27 cellular contexts compared by ENCODE assay signal in the genomic region with DNA sequence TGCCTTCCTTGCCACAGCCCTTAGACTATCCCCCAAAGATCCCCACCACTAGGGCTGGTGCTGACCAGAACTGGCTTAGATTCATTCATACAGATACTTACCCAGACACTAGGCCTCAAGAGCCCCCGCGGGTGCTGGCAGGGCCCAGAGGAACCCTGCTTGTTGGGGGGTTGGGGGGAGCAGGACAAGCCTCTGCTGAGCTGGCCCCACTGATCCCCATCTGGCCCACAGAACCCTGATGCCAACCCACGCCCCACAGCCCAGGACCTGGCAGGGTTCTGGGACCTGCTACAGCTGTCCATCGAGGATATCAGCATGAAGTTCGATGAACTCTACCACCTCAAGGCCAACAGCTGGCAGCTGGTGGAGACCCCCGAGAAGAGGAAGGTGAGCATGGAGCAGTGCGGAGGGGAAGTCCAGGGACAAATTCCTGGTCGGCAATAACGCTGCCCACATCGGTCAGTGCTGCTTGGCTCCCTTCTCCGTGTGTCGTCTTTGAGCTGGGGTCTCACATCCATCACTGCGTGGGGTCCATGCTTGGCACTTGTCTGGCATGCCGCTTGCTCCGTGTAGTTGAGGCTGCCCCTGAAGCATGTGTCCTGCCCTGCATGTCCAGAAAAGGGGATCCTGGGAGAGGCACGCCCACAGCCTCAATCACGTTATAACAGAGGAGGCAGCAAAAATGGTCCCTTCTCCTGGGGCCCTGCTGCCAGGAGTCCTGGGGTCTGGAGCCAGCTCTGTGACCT. TPM values are rescaled to one million over a fixed set of nuclear protein-coding genes. Genes with fewer than 3 reads are reported as not detected.
A peak's percentile ranks its signal among the peaks of the same experiment; 100 is the strongest.
DNase-seq lines count a peak whose midpoint lies in the region; ATAC-seq and TF ChIP-seq lines count a peak whose summit lies in the region.
"Had no signal": no experiment of that assay in that cellular context is flagged by ENCODE, and none has a peak within 500 bp of the region (broad histone marks: within the 10 kb centered on the region; RNA-seq: fewer than 3 reads in every experiment).

No MANE protein-coding gene starts in this region.

- intact Hi-C loops in CD8-positive, alpha-beta T cell (cut with DNase I, micrococcal nuclease) = no loop called here
- intact Hi-C loops in adrenal gland (cut with DNase I) (no loop called here), stomach (cut with DNase I; ENCODE audit: low total_unique reads) (no loop called here)

- H3K27me3 ChIP-seq in CD8-positive, alpha-beta T cell (ENCODE audit: insufficient read depth, low read length) = no peaks in the 10 kb centered on the region
- H3K27me3 ChIP-seq in adrenal gland (no peaks in the 10 kb centered on the region), stomach (no peaks in the 10 kb centered on the region)

- no peaks in the 10 kb centered on the region for H3K27me3 Mint-ChIP-seq in CD8-positive, alpha-beta T cell (ENCODE audit: low read depth)
- H3K27me3 Mint-ChIP-seq: CD4-positive, alpha-beta memory T cell; stimulated activated naive CD8-positive, alpha-beta T cell treated with anti-CD3 and anti-CD28 coated beads, Interleukin-15, Interleukin-2, amounts not matched to agents 100 ng/mL and 50 ng/mL, for 24 hours had no signal

- H3K4me1 ChIP-seq in CD8-positive, alpha-beta T cell (ENCODE audit: insufficient read depth, low read length) = no peaks in the 10 kb centered on the region
- peaks cover 18 to 37% of the 10 kb centered on the region in 2 donors for H3K4me1 ChIP-seq in adrenal gland (replicated peaks in 1 of 2)
- H3K4me1 ChIP-seq in stomach = peaks cover 0 to 20% (median 3%) of the 10 kb centered on the region in 4 donors
- H3K4me1 ChIP-seq: prostate gland had no signal

- no peaks in the 10 kb centered on the region for H3K9me3 Mint-ChIP-seq in CD8-positive, alpha-beta T cell
- H3K9me3 Mint-ChIP-seq: CD4-positive, alpha-beta memory T cell; immature natural killer cell; stimulated activated naive CD8-positive, alpha-beta T cell treated with anti-CD3 and anti-CD28 coated beads, Interleukin-15, Interleukin-2, amounts not matched to agents 100 ng/mL and 50 ng/mL, for 24 hours had no signal

- no peak for DNase-seq in CD8-positive, alpha-beta T cell
- DNase-seq in adrenal gland (peak in 1 of 7 donors; percentile 19), left lobe of liver (ENCODE audit: low spot score) (no peak), stomach (no peak), D341Med (ENCODE audit: low spot score) (no peak), iPS-NIHi7 (ENCODE audit: extremely low spot score) (no peak), G401 (ENCODE audit: low spot score) (no peak)
- DNase-seq: activated CD8-positive, alpha-beta memory T cell treated with anti-CD3 and anti-CD28 coated beads, Interleukin-2, amount 50 U/mL, for 4 hours; CD4-positive, alpha-beta memory T cell; dermis blood vessel endothelial cell; DMS153; GF-D8; HCEC 1CT; immature natural killer cell; KG1; left ventricle myocardium inferior; NCI-H146; NCI-H2171 treated with DMSO at 0.1 percent for 48 hours; NCI-H69; RPMI8226; stimulated activated CD4-positive, alpha-beta T cell treated with anti-CD3 and anti-CD28 coated beads, Interleukin-4, amount 100 ng/mL, for 1 hour had no signal

- CTCF ChIA-PET in CD8-positive, alpha-beta T cell (lab: Charles Lee) = interaction anchor here (1.0 to 1.2 kb wide), 2 partner anchors 8 to 41 kb away, joined by 3 read pairs; no protein-coding TSS in a partner anchor

- H3K36me3 ChIP-seq in CD8-positive, alpha-beta T cell (ENCODE audit: insufficient read depth, low read length) = peaks cover 19% of the 10 kb centered on the region
- H3K36me3 ChIP-seq in adrenal gland (replicated peaks in 1 of 2) (peaks cover 0 to 48% of the 10 kb centered on the region in 2 donors), stomach (peaks cover 44 to 85% (median 79%) of the 10 kb centered on the region in 4 donors)

- H3K27ac ChIP-seq in CD8-positive, alpha-beta T cell (ENCODE audit: low read depth, low read length) = no peak overlapping the region
- H3K27ac ChIP-seq in adrenal gland = peak overlapping the region; percentile 80 to 94 (median 86)
- H3K27ac ChIP-seq in stomach = peak overlapping the region in 3 of 5 donors; percentile 46 to 78 (median 73)
- H3K27ac ChIP-seq: left ventricle myocardium inferior, VCaP had no signal

- no peak for TF ChIP-seq EP300 in stomach (IDR thresholded peaks at IDR 0.05)

- 70 to 85% (median 77%) methylated on average over 8 to 17 of the region's 17 CpGs for WGBS in adrenal gland, 4 donors
- WGBS in stomach, 5 donors = 90 to 96% (median 95%) methylated on average over 10 to 17 of the region's 17 CpGs

- H3K36me3 Mint-ChIP-seq in CD8-positive, alpha-beta T cell = peaks cover 60% of the 10 kb centered on the region

- no peak for TF ChIP-seq CTCF in CD8-positive, alpha-beta T cell (IDR thresholded peaks at IDR 0.05)
- no peak for TF ChIP-seq CTCF in adrenal gland (IDR thresholded peaks at IDR 0.05)
- TF ChIP-seq CTCF in stomach (IDR thresholded peaks at IDR 0.05) = no peak

- H3K4me1 Mint-ChIP-seq in CD8-positive, alpha-beta T cell (ENCODE audit: low read depth) = no peaks in the 10 kb centered on the region

- H3K4me3 ChIP-seq in CD8-positive, alpha-beta T cell (ENCODE audit: low read depth, low read length) = no peak overlapping the region
- H3K4me3 ChIP-seq in adrenal gland = no peak overlapping the region
- no peak overlapping the region for H3K4me3 ChIP-seq in stomach
- H3K4me3 ChIP-seq: left ventricle myocardium inferior, prostate gland, smooth muscle cell had no signal

- in situ Hi-C loops in G401 (cut with HindIII; ENCODE audit: low sequenced_read_pairs) = no loop called here

- H3K4me3 Mint-ChIP-seq in CD8-positive, alpha-beta T cell = no peak overlapping the region
- H3K4me3 Mint-ChIP-seq: CD4-positive, alpha-beta memory T cell; immature natural killer cell; stimulated activated naive CD8-positive, alpha-beta T cell treated with anti-CD3 and anti-CD28 coated beads, Interleukin-15, Interleukin-2, amounts not matched to agents 100 ng/mL and 50 ng/mL, for 24 hours had no signal

- no peaks in the 10 kb centered on the region for H3K9me3 ChIP-seq in CD8-positive, alpha-beta T cell (ENCODE audit: low read length)
- H3K9me3 ChIP-seq in adrenal gland (replicated peaks in 1 of 3) (no peaks in the 10 kb centered on the region), stomach (no peaks in the 10 kb centered on the region)
- H3K9me3 ChIP-seq: left ventricle myocardium inferior, prostate gland had no signal

- POLR2A ChIA-PET in CD8-positive, alpha-beta T cell (lab: Charles Lee) = no interaction called here

- ATAC-seq in CD8-positive, alpha-beta T cell = no peak
- ATAC-seq in left lobe of liver = peak; percentile 10
- ATAC-seq: SK-N-SH treated with all-trans-retinoic acid at 6 μM for 48 hours had no signal

- peak overlapping the region; percentile 16 for H3K27ac Mint-ChIP-seq in CD8-positive, alpha-beta T cell
- H3K27ac Mint-ChIP-seq: stimulated activated naive CD8-positive, alpha-beta T cell treated with anti-CD3 and anti-CD28 coated beads, Interleukin-15, Interleukin-2, amounts not matched to agents 100 ng/mL and 50 ng/mL, for 24 hours had no signal

- no peak for TF ChIP-seq POLR2A in adrenal gland (IDR thresholded peaks at IDR 0.05)
- TF ChIP-seq POLR2A in stomach (IDR thresholded peaks at IDR 0.05) = no peak

RNA-seq across cellular contexts. Expression of gene MYL9, which starts 15.5 kb away (rescaled TPM):
- not detected for total RNA-seq in CD8-positive, alpha-beta T cell
- total RNA-seq in adrenal gland = 1,000 to 10,000 TPM in 3 of 8 donors, 100 to 1,000 TPM in 5; 241 to 1,128 (median 564) TPM
- 1,000 to 10,000 TPM in 2 of 3 donors, 100 to 1,000 TPM in 1; 891 to 1,967 (median 1,739) TPM for polyA plus RNA-seq in adrenal gland
- total RNA-seq in left lobe of liver = 22.8 TPM
- total RNA-seq in stomach = 100 to 1,000 TPM in 4 of 5 donors, 10 to 100 TPM in 1; 33.0 to 738 (median 258) TPM
- 100 to 1,000 TPM; 101 to 941 (median 189) TPM for polyA plus RNA-seq in stomach
- 28.2 and 41.4 TPM in 2 replicates for total RNA-seq in G401 (2014; rRNA removed; shearing (Covaris generic))
- total RNA-seq: CD4-positive, alpha-beta memory T cell had no signal
- polyA plus RNA-seq: CD4-positive, alpha-beta memory T cell; neural cell had no signal

RNA-seq across cellular contexts. Expression of gene TGIF2, which starts 47.6 kb away (rescaled TPM):
- 10 to 100 TPM; 50.4 to 51.1 TPM for total RNA-seq in CD8-positive, alpha-beta T cell
- total RNA-seq in adrenal gland (10 to 100 TPM in 7 of 8 donors, 1 to 10 TPM in 1; 3.7 to 17.9 (median 11.7) TPM), left lobe of liver (4.6 TPM), stomach (10 to 100 TPM in 4 of 5 donors, not detected in 1; 14.9 to 24.6 (median 18.7) TPM)
- polyA plus RNA-seq in adrenal gland (1 to 10 TPM; 3.4 to 5.8 (median 4.4) TPM), stomach (1 to 10 TPM; 4.6 to 5.2 (median 4.8) TPM)
- total RNA-seq in G401 (2014; rRNA removed; shearing (Covaris generic)) = 17.0 and 17.2 TPM in 2 replicates

Comparison
In these comparisons a context has a peak if more than half of its experiments do, and no peak if none do; other contexts are left out.
1. RNA of gene MYL9, which starts 15.5 kb away (total RNA-seq): 241 to 1,128 TPM in adrenal gland, 33.0 to 738 TPM in stomach, 28.2 to 41.4 TPM in G401 and 22.8 TPM in left lobe of liver (single experiment); not detected in CD8-positive, alpha-beta T cell; every median in the first group is over 10 times any median in the second.